ENCODE assay signal across 8 cellular contexts in genomic region chrX:13005671-13006473, GRCh38. TPM values are rescaled to one million over a fixed set of nuclear protein-coding genes. Genes with fewer than 3 reads are reported as not detected.
A peak's percentile ranks its signal among the peaks of the same experiment; 100 is the strongest.
DNase-seq lines count a peak whose midpoint lies in the region; ATAC-seq and TF ChIP-seq lines count a peak whose summit lies in the region.

No MANE protein-coding gene starts in this region.

- ATAC-seq in GM19035 (IDR thresholded peaks at IDR 0.05; ENCODE audit: unreplicated experiment) (peak; percentile 54), HG03342 (IDR thresholded peaks at IDR 0.05; ENCODE audit: unreplicated experiment) (peak; percentile 69)
- peak; percentile 81 for ATAC-seq in stimulated activated memory B cell treated with anti-CD40 and anti-IgM and Interleukin-4, amounts not matched to agents 10 μg/mL and 1 μg/mL and 100 μg/mL, for 72 hours

- H3K79me2 ChIP-seq in ACC112 (ENCODE audit: control insufficient read depth, insufficient read depth, low read length, unreplicated experiment): no peaks in the 10 kb centered on the region

- peak overlapping the region; percentile 43 for H2AFZ ChIP-seq in ACC112 (ENCODE audit: low read length, unreplicated experiment)

- H3K4me3 Mint-ChIP-seq in activated T-helper 2 cell treated with anti-CD3 and anti-CD28 coated beads, Interferon-gamma antibody, Interleukin-2, Interleukin-4, amounts not matched to agents 10 μg/mL and 5 μg/mL and 100 μg/mL, durations not matched to agents 14 hours and 24 hours and 36 hours (ENCODE audit: low read depth): peak overlapping the region; percentile 87
- peak overlapping the region; percentile 82 for H3K4me3 Mint-ChIP-seq in stimulated activated memory B cell treated with anti-CD40 and anti-IgM and Interleukin-4, amounts not matched to agents 10 μg/mL and 1 μg/mL and 100 μg/mL, for 72 hours

- H3K4me1 ChIP-seq in ACC112 (ENCODE audit: control insufficient read depth, insufficient read depth, low read length, unreplicated experiment): peaks cover 53% of the 10 kb centered on the region

- CTCF ChIA-PET in HEK293T (lab: Yijun Ruan, JAX): no interaction called here

- H3K4me3 ChIP-seq in ACC112 (ENCODE audit: low read depth, low read length): no peak overlapping the region; the same call in 1 of the 2 replicates

- no peaks in the 10 kb centered on the region for H3K9me3 Mint-ChIP-seq in activated T-helper 2 cell treated with anti-CD3 and anti-CD28 coated beads, Interferon-gamma antibody, Interleukin-2, Interleukin-4, amounts not matched to agents 10 μg/mL and 5 μg/mL and 100 μg/mL, durations not matched to agents 14 hours and 24 hours and 36 hours
- H3K9me3 Mint-ChIP-seq in stimulated activated memory B cell treated with anti-CD40 and anti-IgM and Interleukin-4, amounts not matched to agents 10 μg/mL and 1 μg/mL and 100 μg/mL, for 72 hours: no peaks in the 10 kb centered on the region

- POLR2A ChIA-PET in HEK293T (lab: Yijun Ruan, JAX): no interaction called here

- H3K27me3 Mint-ChIP-seq in activated T-helper 2 cell treated with anti-CD3 and anti-CD28 coated beads, Interferon-gamma antibody, Interleukin-2, Interleukin-4, amounts not matched to agents 10 μg/mL and 5 μg/mL and 100 μg/mL, durations not matched to agents 14 hours and 24 hours and 36 hours (ENCODE audit: low read depth): no peaks in the 10 kb centered on the region
- H3K27me3 Mint-ChIP-seq in stimulated activated memory B cell treated with anti-CD40 and anti-IgM and Interleukin-4, amounts not matched to agents 10 μg/mL and 1 μg/mL and 100 μg/mL, for 72 hours: no peaks in the 10 kb centered on the region

- H3K27me3 ChIP-seq in ACC112 (ENCODE audit: insufficient read depth, low read length): no peaks in the 10 kb centered on the region

- H3K27ac Mint-ChIP-seq in activated T-helper 2 cell treated with anti-CD3 and anti-CD28 coated beads, Interferon-gamma antibody, Interleukin-2, Interleukin-4, amounts not matched to agents 10 μg/mL and 5 μg/mL and 100 μg/mL, durations not matched to agents 14 hours and 24 hours and 36 hours: peak overlapping the region; percentile 100
- peak overlapping the region; percentile 98 for H3K27ac Mint-ChIP-seq in stimulated activated memory B cell treated with anti-CD40 and anti-IgM and Interleukin-4, amounts not matched to agents 10 μg/mL and 1 μg/mL and 100 μg/mL, for 72 hours

- H3K27ac ChIP-seq in ACC112 (ENCODE audit: low read depth, low read length): peak overlapping the region; percentile 23; the same call in 1 of the 2 replicates

- intact Hi-C loops in activated T-helper 2 cell treated with anti-CD3 and anti-CD28 coated beads, Interferon-gamma antibody, Interleukin-2, Interleukin-4, amounts not matched to agents 10 μg/mL and 5 μg/mL and 100 μg/mL, durations not matched to agents 14 hours and 24 hours and 36 hours (cut with micrococcal nuclease): loop anchor here (1.0 to 10.0 kb wide), 3 partner anchors 7 to 369 kb away; no protein-coding TSS in a partner anchor

- peaks cover 60% of the 10 kb centered on the region for H3K4me1 Mint-ChIP-seq in activated T-helper 2 cell treated with anti-CD3 and anti-CD28 coated beads, Interferon-gamma antibody, Interleukin-2, Interleukin-4, amounts not matched to agents 10 μg/mL and 5 μg/mL and 100 μg/mL, durations not matched to agents 14 hours and 24 hours and 36 hours (ENCODE audit: low read depth)
- H3K4me1 Mint-ChIP-seq in stimulated activated memory B cell treated with anti-CD40 and anti-IgM and Interleukin-4, amounts not matched to agents 10 μg/mL and 1 μg/mL and 100 μg/mL, for 72 hours: peaks cover 51% of the 10 kb centered on the region

- no peaks in the 10 kb centered on the region for H3K36me3 ChIP-seq in ACC112 (ENCODE audit: insufficient read depth, low read length)

- no peak for DNase-seq in activated T-helper 2 cell treated with anti-CD3 and anti-CD28 coated beads, Interferon-gamma antibody, Interleukin-2, Interleukin-4, amounts not matched to agents 10 μg/mL and 5 μg/mL and 100 μg/mL, durations not matched to agents 14 hours and 24 hours and 36 hours (ENCODE audit: low spot score)
- DNase-seq in HEK293T (ENCODE audit: extremely low spot score) (no peak), NCI-H1417 treated with DMSO at 0.1 percent for 48 hours (lab: John Stamatoyannopoulos, UW) (no peak), NCI-H1436 treated with DMSO at 0.1 percent for 48 hours (lab: John Stamatoyannopoulos, UW) (no peak)

- no peaks in the 10 kb centered on the region for H3K36me3 Mint-ChIP-seq in activated T-helper 2 cell treated with anti-CD3 and anti-CD28 coated beads, Interferon-gamma antibody, Interleukin-2, Interleukin-4, amounts not matched to agents 10 μg/mL and 5 μg/mL and 100 μg/mL, durations not matched to agents 14 hours and 24 hours and 36 hours (ENCODE audit: low read depth)
- H3K36me3 Mint-ChIP-seq in stimulated activated memory B cell treated with anti-CD40 and anti-IgM and Interleukin-4, amounts not matched to agents 10 μg/mL and 1 μg/mL and 100 μg/mL, for 72 hours: no peaks in the 10 kb centered on the region

TF ChIP-seq in HEK293T, 16 proteins besides CTCF, POLR2A, EP300 and RAD21:
- TF ChIP-seq ELF4 (IDR thresholded peaks at IDR 0.05): no peak
- no peak for TF ChIP-seq SUZ12 (IDR thresholded peaks at IDR 0.05)
- TF ChIP-seq ZNF384 (IDR thresholded peaks at IDR 0.05): no peak
- TF ChIP-seq LEF1 (IDR thresholded peaks at IDR 0.05; ENCODE audit: borderline replicate concordance): no peak
- no peak for TF ChIP-seq ARNT (IDR thresholded peaks at IDR 0.05)
- no peak for TF ChIP-seq PKNOX1 (IDR thresholded peaks at IDR 0.05)
- TF ChIP-seq FOXK2 (IDR thresholded peaks at IDR 0.05): no peak
- no peak for TF ChIP-seq FOXA1 (IDR thresholded peaks at IDR 0.05)
- TF ChIP-seq L3MBTL2 (conservative IDR thresholded peaks at IDR 0.05): no peak
- no peak for TF ChIP-seq FOXM1 (IDR thresholded peaks at IDR 0.05; ENCODE audit: borderline replicate concordance)
- TF ChIP-seq HDGF (IDR thresholded peaks at IDR 0.05; ENCODE audit: borderline replicate concordance): no peak
- TF ChIP-seq TARDBP (IDR thresholded peaks at IDR 0.05): no peak
- no peak for TF ChIP-seq SP1 (IDR thresholded peaks at IDR 0.05)
- TF ChIP-seq CTBP1 (IDR thresholded peaks at IDR 0.05; ENCODE audit: borderline replicate concordance): no peak
- TF ChIP-seq BHLHE40 (IDR thresholded peaks at IDR 0.05; ENCODE audit: borderline replicate concordance): no peak
TF ChIP-seq in HEK293T: peak in this region for 0.

RNA-seq across cellular contexts. Expression of gene TMSB4X, which starts 31.0 kb away (rescaled TPM):
- 7,759 and 7,983 TPM in 2 replicates for total RNA-seq in activated T-helper 2 cell treated with anti-CD3 and anti-CD28 coated beads, Interferon-gamma antibody, Interleukin-2, Interleukin-4, amounts not matched to agents 10 μg/mL and 5 μg/mL and 100 μg/mL, durations not matched to agents 14 hours and 24 hours and 36 hours

RNA-seq across cellular contexts. Expression of gene FAM9C, which starts 38.5 kb away (rescaled TPM):
- not detected in 2 replicates for total RNA-seq in activated T-helper 2 cell treated with anti-CD3 and anti-CD28 coated beads, Interferon-gamma antibody, Interleukin-2, Interleukin-4, amounts not matched to agents 10 μg/mL and 5 μg/mL and 100 μg/mL, durations not matched to agents 14 hours and 24 hours and 36 hours
